ENCODE assay signal across 1 cellular context in genomic region chr7:76392531-76393115, GRCh38.
A peak's percentile ranks its signal among the peaks of the same experiment; 100 is the strongest.
TF ChIP-seq lines count a peak whose summit lies in the region.

No MANE protein-coding gene starts in this region.

TF ChIP-seq in K562, 482 proteins besides CTCF, POLR2A, EP300 and RAD21 (continued from another document and continues in another):
- no peak for TF ChIP-seq MTA1 (IDR thresholded peaks at IDR 0.05; ENCODE audit: borderline replicate concordance)
- peak; percentile 83 for TF ChIP-seq CEBPB (tag; IDR thresholded peaks at IDR 0.05)
- TF ChIP-seq ZNF280A (IDR thresholded peaks at IDR 0.05; ENCODE audit: low read depth, partially characterized antibody) = no peak
- TF ChIP-seq RERE (CRISPR knock-in tag; IDR thresholded peaks at IDR 0.05; ENCODE audit: borderline replicate concordance) = no peak
- TF ChIP-seq ZNF184 (CRISPR knock-in tag; IDR thresholded peaks at IDR 0.05) = no peak
- 0 out of 2 replicates have a peak, but pooled peaks have one; percentile 50 for TF ChIP-seq HEY1 (CRISPR knock-in tag; IDR thresholded peaks at IDR 0.05; ENCODE audit: borderline replicate concordance)
- TF ChIP-seq STAT5A (IDR thresholded peaks at IDR 0.05; ENCODE audit: borderline replicate concordance, low read length) = no peak
- TF ChIP-seq CHD7 (IDR thresholded peaks at IDR 0.05; ENCODE audit: low read depth, low read length) = no peak
- no peak for TF ChIP-seq HMBOX1 (IDR thresholded peaks at IDR 0.05)
- TF ChIP-seq KDM5B (IDR thresholded peaks at IDR 0.05; ENCODE audit: insufficient replicate concordance, low read depth, low read length) = peak; percentile 2
- no peak for TF ChIP-seq CC2D1A (IDR thresholded peaks at IDR 0.05)
- peak; percentile 43; the same call in 1 of the 2 replicates for TF ChIP-seq OTX1 (CRISPR knock-in tag; IDR thresholded peaks at IDR 0.05)
- no peak; the same call in 1 of the 2 replicates for TF ChIP-seq PBX2 (CRISPR knock-in tag; IDR thresholded peaks at IDR 0.05; ENCODE audit: low read depth)
- TF ChIP-seq PBX2 (tag; conservative IDR thresholded peaks at IDR 0.05; ENCODE audit: low read depth) = 0 out of 2 replicates have a peak, but pooled peaks have one; percentile 24
- peak in 1 of 2 experiments; percentile 9; a peak in 1 of 4 replicates for TF ChIP-seq ZNF639 (CRISPR knock-in tag; conservative IDR thresholded peaks at IDR 0.05 in 1 of 2, IDR thresholded peaks at IDR 0.05 in 1 of 2)
- no peak for TF ChIP-seq ZNF699 (CRISPR knock-in tag; IDR thresholded peaks at IDR 0.05; ENCODE audit: insufficient replicate concordance)
- no peak; a peak in 1 of 4 replicates for TF ChIP-seq MAZ (CRISPR knock-in tag; conservative IDR thresholded peaks at IDR 0.05 in 1 of 2, IDR thresholded peaks at IDR 0.05 in 1 of 2)
- TF ChIP-seq NUFIP1 (IDR thresholded peaks at IDR 0.05; ENCODE audit: partially characterized antibody) = no peak
- no peak for TF ChIP-seq SRF (CRISPR knock-in tag; IDR thresholded peaks at IDR 0.05)
- TF ChIP-seq ZFP36 (IDR thresholded peaks at IDR 0.05; ENCODE audit: low read depth, low read length, partially characterized antibody) = no peak
- peak; percentile 17; the same call in 1 of the 2 replicates for TF ChIP-seq ELF2 (CRISPR knock-in tag; IDR thresholded peaks at IDR 0.05)
- no peak for TF ChIP-seq ZBTB5 (IDR thresholded peaks at IDR 0.05)
- no peak for TF ChIP-seq JUN (IDR thresholded peaks at IDR 0.05; ENCODE audit: borderline replicate concordance, low read depth, low read length)
- no peak for TF ChIP-seq JUN (CRISPR knock-in tag; IDR thresholded peaks at IDR 0.05; ENCODE audit: borderline replicate concordance)
- TF ChIP-seq HCFC1 (IDR thresholded peaks at IDR 0.05; ENCODE audit: low read depth, low read length) = no peak
- no peak for TF ChIP-seq RBM17 (IDR thresholded peaks at IDR 0.05; ENCODE audit: borderline replicate concordance, low read depth, low read length)
- TF ChIP-seq CREBBP (IDR thresholded peaks at IDR 0.05; ENCODE audit: low read depth, low read length) = no peak
- TF ChIP-seq HNRNPL (IDR thresholded peaks at IDR 0.05; ENCODE audit: low read depth, low read length) = no peak
- TF ChIP-seq MXI1 (IDR thresholded peaks at IDR 0.05; ENCODE audit: low read depth, low read length) = no peak
